Comparison of ENCODE assay signal across 9 cellular contexts in genomic region chr19:42271045-42271419, GRCh38. TPM values are rescaled to one million over a fixed set of nuclear protein-coding genes. Genes with fewer than 3 reads are reported as not detected.
DNase-seq lines count a peak whose midpoint lies in the region; ATAC-seq and TF ChIP-seq lines count a peak whose summit lies in the region.
"Had no signal": no experiment of that assay in that cellular context is flagged by ENCODE, and none has a peak within 500 bp of the region (broad histone marks: within the 10 kb centered on the region; RNA-seq: fewer than 3 reads in every experiment).

No MANE protein-coding gene starts in this region.

- H3K36me3 ChIP-seq in DND-41 (ENCODE audit: insufficient read depth, low read length) (peaks cover 42% of the 10 kb centered on the region), PC-3 (ENCODE audit: low read depth, low read length) (no peaks in the 10 kb centered on the region)

- H3K4me2 ChIP-seq in DND-41 (ENCODE audit: insufficient read depth, low read length) (no peak overlapping the region), PC-3 (ENCODE audit: low read length) (peak overlapping the region; percentile 99)

- no peaks in the 10 kb centered on the region for H3K27me3 ChIP-seq in DND-41 (ENCODE audit: insufficient read depth, low read length, poor library complexity)
- no peaks in the 10 kb centered on the region for H3K27me3 ChIP-seq in PC-3 (ENCODE audit: low read length)

- H3K27ac ChIP-seq in DND-41 (ENCODE audit: low read length) = peak overlapping the region; percentile 32; the same call in 1 of the 2 replicates
- H3K27ac ChIP-seq in PC-3 (ENCODE audit: low read length) = peak overlapping the region; percentile 93

- peaks cover 22% of the 10 kb centered on the region for H3K4me1 Mint-ChIP-seq in progenitor cell of endocrine pancreas (ENCODE audit: low read depth)

- H4K20me1 ChIP-seq in DND-41 (ENCODE audit: insufficient read depth, low read length) (no peaks in the 10 kb centered on the region), PC-3 (ENCODE audit: low read length) (no peaks in the 10 kb centered on the region)

- H3K4me3 ChIP-seq in DND-41 (ENCODE audit: low read depth in 1 of 2, low read length in 2 of 2) (no peak overlapping the region), PC-3 (ENCODE audit: low read length) (peak overlapping the region; percentile 79; the same call in 1 of the 2 replicates), epithelial cell of proximal tubule (ENCODE audit: low read depth, low read length) (peak overlapping the region; percentile 75)

- H3K4me1 ChIP-seq in DND-41 (ENCODE audit: insufficient read depth, low read length) (peaks cover 24% of the 10 kb centered on the region), PC-3 (ENCODE audit: insufficient read depth, low read length) (peaks cover 22% of the 10 kb centered on the region)

- peaks cover 28% of the 10 kb centered on the region for H3K79me2 ChIP-seq in DND-41 (ENCODE audit: insufficient read depth, low read length)
- H3K79me2 ChIP-seq in PC-3 (ENCODE audit: low read length) = peaks cover 26% of the 10 kb centered on the region

- CTCF ChIA-PET in PC-3 (lab: Charles Lee) = no interaction called here

- intact Hi-C loops in PC-3 (cut with micrococcal nuclease) = no loop called here

- peaks cover 10% of the 10 kb centered on the region for H3K36me3 Mint-ChIP-seq in progenitor cell of endocrine pancreas (ENCODE audit: insufficient read depth)

- H3K9me3 Mint-ChIP-seq in progenitor cell of endocrine pancreas (ENCODE audit: low read depth) = no peaks in the 10 kb centered on the region

- no TSS peak for BruUV-seq in PC-3 (replicated peaks; lab: Mats Ljungman, UMichigan)

- TF ChIP-seq CTCF in DND-41 (IDR thresholded peaks at IDR 0.05; ENCODE audit: borderline replicate concordance, extremely low read depth, low read length, poor library complexity, severe bottlenecking) (no peak), PC-3 (conservative IDR thresholded peaks at IDR 0.05; ENCODE audit: low read depth, low read length) (no peak), epithelial cell of proximal tubule (conservative IDR thresholded peaks at IDR 0.05; ENCODE audit: low read depth, low read length) (no peak), progenitor cell of endocrine pancreas (IDR thresholded peaks at IDR 0.05; ENCODE audit: unreplicated experiment) (no peak)

- POLR2A ChIA-PET in PC-3 (lab: Charles Lee; ENCODE audit: unreplicated experiment) = no interaction called here

- H3K4me3 Mint-ChIP-seq in progenitor cell of endocrine pancreas (ENCODE audit: low read depth) = peak overlapping the region; percentile 14

- H3K9me2 ChIP-seq in PC-3 (replicated peaks; ENCODE audit: low read length) = no peaks in the 10 kb centered on the region

- DNase-seq in DND-41 (no peak), PC-3 (no peak), epithelial cell of proximal tubule (ENCODE audit: low read depth) (no peak), progenitor cell of endocrine pancreas (ENCODE audit: low spot score, unreplicated experiment) (no peak), dedifferentiated amniotic fluid mesenchymal stem cell (ENCODE audit: extremely low spot score) (no peak), NCI-H2081 (lab: John Stamatoyannopoulos, UW) (no peak)
- DNase-seq in stimulated activated CD4-positive, alpha-beta T cell treated with anti-CD3 and anti-CD28 coated beads, Interleukin-2, amount 100 ng/mL, for 24 hours = no peak
- DNase-seq: mesendoderm had no signal

- no peaks in the 10 kb centered on the region for H3K9me3 ChIP-seq in DND-41 (ENCODE audit: insufficient read depth, low read length, severe bottlenecking)
- H3K9me3 ChIP-seq in PC-3 (ENCODE audit: low read length) = no peaks in the 10 kb centered on the region

- ATAC-seq in DND-41 (ENCODE audit: insufficient read depth, low read depth) (no peak), PC-3 (no peak), GM21515 (IDR thresholded peaks at IDR 0.05; ENCODE audit: unreplicated experiment) (no peak)

- H2AFZ ChIP-seq in DND-41 (ENCODE audit: low read depth, low read length) (no peak overlapping the region), PC-3 (ENCODE audit: low read length) (no peak overlapping the region)

- no peaks in the 10 kb centered on the region for H3F3A ChIP-seq in PC-3 (ENCODE audit: low read length, unreplicated experiment)

- H3K9ac ChIP-seq in DND-41 (ENCODE audit: low read depth, low read length) = peak overlapping the region; percentile 20
- peak overlapping the region; percentile 89; the same call in 1 of the 2 replicates for H3K9ac ChIP-seq in PC-3 (ENCODE audit: low read length)

- H3K27ac Mint-ChIP-seq in progenitor cell of endocrine pancreas = peak overlapping the region; percentile 79

- H3K27me3 Mint-ChIP-seq in progenitor cell of endocrine pancreas = no peaks in the 10 kb centered on the region

RNA-seq across cellular contexts. Expression of gene CIC, which starts 2.0 kb away (rescaled TPM):
- total RNA-seq in PC-3 (2014; rRNA removed) (9.8 and 21.4 TPM in 2 replicates), epithelial cell of proximal tubule (49.3 and 63.9 TPM in 2 replicates), progenitor cell of endocrine pancreas (86.0 and 87.2 TPM in 2 replicates)

RNA-seq across cellular contexts. Expression of gene ERF, which starts 16.1 kb away (rescaled TPM):
- total RNA-seq in PC-3 (2014; rRNA removed) (17.0 and 40.2 TPM in 2 replicates), epithelial cell of proximal tubule (36.3 and 48.6 TPM in 2 replicates), progenitor cell of endocrine pancreas (106 and 111 TPM in 2 replicates)

RNA-seq across cellular contexts. Expression of gene GSK3A, which starts 28.6 kb away (rescaled TPM):
- total RNA-seq in PC-3 (2014; rRNA removed) (25.0 and 29.0 TPM in 2 replicates), epithelial cell of proximal tubule (30.9 and 33.9 TPM in 2 replicates), progenitor cell of endocrine pancreas (53.0 and 54.7 TPM in 2 replicates)

RNA-seq across cellular contexts. Expression of gene PRR19, which starts 30.9 kb away (rescaled TPM):
- not detected in 2 replicates for total RNA-seq in PC-3 (2014; rRNA removed)
- 0.23 and 2.7 TPM in 2 replicates for total RNA-seq in epithelial cell of proximal tubule
- total RNA-seq in progenitor cell of endocrine pancreas = 3.2 and 3.4 TPM in 2 replicates

RNA-seq across cellular contexts. Expression of gene PAFAH1B3, which starts 31.4 kb away (rescaled TPM):
- total RNA-seq in PC-3 (2014; rRNA removed) (not detected in 2 replicates), epithelial cell of proximal tubule (157 and 183 TPM in 2 replicates), progenitor cell of endocrine pancreas (144 and 157 TPM in 2 replicates)

Comparison
In these comparisons a context has a peak if more than half of its experiments do, and no peak if none do; other contexts are left out.
1. H3K4me3 ChIP-seq: peak in PC-3 (single experiment) and epithelial cell of proximal tubule (single experiment); none in DND-41 (0 of 2).